ENCODE assay signal across 12 cellular contexts in the genomic region with DNA sequence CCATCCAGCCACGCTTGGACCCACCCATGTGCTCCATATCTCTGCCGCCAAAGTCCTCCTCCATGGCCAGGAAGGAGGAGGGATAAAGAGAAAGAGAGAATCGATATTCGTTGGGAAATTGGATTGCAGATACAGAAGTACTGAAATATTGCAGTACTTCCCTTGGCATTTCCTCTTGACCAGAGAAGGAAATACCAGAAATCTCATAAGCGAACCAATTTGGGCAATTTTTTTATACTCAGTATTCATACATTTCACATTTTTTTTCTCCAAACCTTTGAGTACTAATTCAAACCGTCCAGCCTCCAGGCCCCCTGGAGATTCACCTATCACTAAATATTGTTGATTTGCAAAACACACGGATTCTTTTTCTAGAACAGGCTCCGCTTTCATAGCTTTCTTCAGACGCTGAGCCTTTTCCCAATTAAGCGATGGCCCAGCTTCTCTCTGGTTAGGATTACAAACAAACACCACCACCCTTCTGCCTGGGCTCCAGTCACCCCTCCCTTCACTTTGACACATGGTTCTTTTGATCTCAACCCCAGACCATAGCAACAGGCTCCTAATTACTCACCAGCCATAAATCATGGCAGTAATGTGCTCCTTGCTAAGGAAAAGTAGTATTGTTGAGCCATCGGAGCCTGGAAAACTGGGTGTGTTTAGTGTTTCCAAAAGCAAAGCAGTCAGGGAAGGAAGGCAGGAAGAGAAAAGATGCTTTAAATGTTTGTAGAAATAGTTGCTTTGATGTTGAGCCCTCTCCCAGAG.
DNase-seq lines count a peak whose midpoint lies in the region; ATAC-seq, FAIRE-seq and TF ChIP-seq lines count a peak whose summit lies in the region.
"Had no signal": no experiment of that assay in that cellular context is flagged by ENCODE, and none has a peak within 500 bp of the region (broad histone marks: within the 10 kb centered on the region; RNA-seq: fewer than 3 reads in every experiment).

No MANE protein-coding gene starts in this region.

- ATAC-seq in SK-N-SH treated with all-trans-retinoic acid at 6 μM for 48 hours: peak; percentile 10

- H3K27ac ChIP-seq in substantia nigra (ENCODE audit: low read depth, low read length, poor library complexity, severe bottlenecking): no peak overlapping the region

- DNase-seq in AG08395 (ENCODE audit: low spot score) (peak; percentile 76), LHCN-M2 (ENCODE audit: low read depth) (peak; percentile 78), left kidney (ENCODE audit: low read depth, low spot score) (peak; percentile 98), GM12892 (ENCODE audit: insufficient read length) (no peak), MV-4-11 (lab: John Stamatoyannopoulos, UW) (no peak), substantia nigra (lab: John Stamatoyannopoulos, UW) (no peak), NCI-H1048 (lab: John Stamatoyannopoulos, UW) (no peak)
- DNase-seq: activated naive CD8-positive, alpha-beta T cell treated with anti-CD3 and anti-CD28 coated beads, Interleukin-2, amount 10 ng/mL, durations not matched to agents 7 days and 5 days; AML-193; Kasumi-1; Peyer's patch had no signal

- no peak for TF ChIP-seq POLR2A in GM12892 (IDR thresholded peaks at IDR 0.05; ENCODE audit: low read depth, low read length)

- FAIRE-seq in GM12892 (lab: Jason Lieb, UNC): no peak

TF ChIP-seq in SK-N-SH treated with all-trans-retinoic acid at 6 μM for 48 hours, 23 proteins besides CTCF, POLR2A, EP300 and RAD21:
- TF ChIP-seq SNAI2 (CRISPR knock-in tag; IDR thresholded peaks at IDR 0.05) (no peak), ZFP30 (CRISPR knock-in tag; IDR thresholded peaks at IDR 0.05) (no peak), RARB (CRISPR knock-in tag; IDR thresholded peaks at IDR 0.05) (no peak), PATZ1 (CRISPR knock-in tag; IDR thresholded peaks at IDR 0.05; ENCODE audit: borderline replicate concordance) (no peak), POU6F1 (CRISPR knock-in tag; IDR thresholded peaks at IDR 0.05; ENCODE audit: borderline replicate concordance, low read depth) (no peak), CREB5 (CRISPR knock-in tag; IDR thresholded peaks at IDR 0.05; ENCODE audit: low read depth) (no peak), PPARA (CRISPR knock-in tag; IDR thresholded peaks at IDR 0.05; ENCODE audit: borderline replicate concordance) (no peak), BACH2 (CRISPR knock-in tag; IDR thresholded peaks at IDR 0.05; ENCODE audit: borderline replicate concordance) (no peak), ZNF565 (CRISPR knock-in tag; conservative IDR thresholded peaks at IDR 0.05; ENCODE audit: low read depth) (no peak)
TF ChIP-seq in SK-N-SH treated with all-trans-retinoic acid at 6 μM for 48 hours: peak in this region for 0.

Comparison
In these comparisons a context has a peak if more than half of its experiments do, and no peak if none do; other contexts are left out.
1. DNase-seq: peak in AG08395 (single experiment), LHCN-M2 (single experiment) and left kidney (single experiment); none in GM12892 (single experiment), MV-4-11 (single experiment), substantia nigra (0 of 49) and NCI-H1048 (single experiment).